Comparison of ENCODE assay signal across 18 cellular contexts in the genomic region with DNA sequence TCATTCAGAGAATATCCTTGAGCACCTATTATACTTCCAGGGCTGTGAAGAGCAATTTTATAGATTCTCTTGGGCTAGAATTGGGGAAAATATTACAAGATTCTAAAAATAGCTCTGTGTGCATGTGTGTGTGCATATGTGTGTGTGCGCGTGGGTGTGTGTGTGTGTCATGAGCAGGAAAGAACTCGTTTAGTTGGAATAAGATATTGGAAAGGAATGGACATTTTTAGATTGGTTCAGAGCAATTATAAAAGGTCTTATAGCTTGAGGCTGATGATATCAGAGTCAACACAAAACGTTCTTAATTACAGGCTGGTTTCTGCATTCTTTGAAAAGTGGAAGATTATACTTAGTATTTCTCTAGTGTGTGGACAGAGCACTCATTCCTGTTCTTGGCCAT.
"Had no signal": no experiment of that assay in that cellular context is flagged by ENCODE, and none has a peak within 500 bp of the region (broad histone marks: within the 10 kb centered on the region; RNA-seq: fewer than 3 reads in every experiment).

No MANE protein-coding gene starts in this region.

- H3K36me3 ChIP-seq: adrenal gland, gastroesophageal sphincter, heart left ventricle, suprapubic skin, transverse colon had no signal

- H3K9me3 ChIP-seq: adrenal gland, gastroesophageal sphincter, heart left ventricle, psoas muscle, suprapubic skin, transverse colon had no signal

- H3K4me3 ChIP-seq: adrenal gland, gastroesophageal sphincter, heart left ventricle, psoas muscle, skin epidermis, suprapubic skin, transverse colon had no signal

- H3K27ac ChIP-seq: gastroesophageal sphincter, heart left ventricle, psoas muscle, suprapubic skin had no signal

- H3K4me1 ChIP-seq: transverse colon had no signal

- H3K27me3 ChIP-seq: adrenal gland, heart left ventricle, suprapubic skin, transverse colon had no signal

- DNase-seq: activated CD4-positive, alpha-beta T cell treated with anti-CD3 and anti-CD28 coated beads, Interleukin-2, amount 50 U/mL, for 1 hour; activated CD8-positive, alpha-beta memory T cell treated with anti-CD3 and anti-CD28 coated beads for 24 hours; activated gamma-delta T cell treated with Interleukin-2 at 50 U/mL for 16 hours; adrenal gland; effector memory CD8-positive, alpha-beta T cell; heart left ventricle; mesendoderm; naive thymus-derived CD4-positive, alpha-beta T cell; psoas muscle; right cardiac atrium; stimulated activated CD4-positive, alpha-beta T cell treated with anti-CD3 and anti-CD28 coated beads, Interleukin-15, amount 100 ng/mL, for 24 hours; stimulated activated CD4-positive, alpha-beta T cell treated with anti-CD3 and anti-CD28 coated beads, Interleukin-2, amount 100 ng/mL, for 48 hours; T1000; transverse colon had no signal

- ATAC-seq: activated naive CD4-positive, alpha-beta T cell treated with anti-CD3 and anti-CD28 coated beads, Interleukin-2, amount 50 U/mL, for 72 hours; effector memory CD8-positive, alpha-beta T cell; gastroesophageal sphincter; heart left ventricle; naive thymus-derived CD4-positive, alpha-beta T cell; right cardiac atrium had no signal
